In genomic region chrX:14581081-14581480, GRCh38 we compare ENCODE assay signal across 35 cellular contexts. TPM values are rescaled to one million over a fixed set of nuclear protein-coding genes. Genes with fewer than 3 reads are reported as not detected.
"Had no signal": no experiment of that assay in that cellular context is flagged by ENCODE, and none has a peak within 500 bp of the region (broad histone marks: within the 10 kb centered on the region; RNA-seq: fewer than 3 reads in every experiment).

No MANE protein-coding gene starts in this region.

- ATAC-seq: activated CD8-positive, alpha-beta T cell treated with anti-CD3 and anti-CD28 coated beads for 36 hours; activated naive CD4-positive, alpha-beta T cell treated with anti-CD3 and anti-CD28 coated beads, Interleukin-2, amount 50 U/mL, for 72 hours; activated T-cell treated with anti-CD3 and anti-CD28 coated beads, Interleukin-2, amount 50 U/mL, for 4 hours; activated T-cell treated with anti-CD3 and anti-CD28 coated beads, Interleukin-2, amount 50 U/mL, for 72 hours; activated T-helper 17 cell treated with anti-CD3 and anti-CD28 coated beads, Interleukin-2, amount 50 U/mL, for 72 hours; body of pancreas; T-helper 17 cell had no signal

- H3K9me3 ChIP-seq: adrenal gland, body of pancreas, breast epithelium had no signal

- H3K36me3 ChIP-seq: adrenal gland, brain microvascular endothelial cell, breast epithelium, cardiac muscle cell had no signal

- H3K27ac ChIP-seq: adrenal gland, body of pancreas, brain microvascular endothelial cell, breast epithelium, cardiac muscle cell, VCaP had no signal

- H3K27me3 ChIP-seq: adrenal gland, body of pancreas, brain microvascular endothelial cell, breast epithelium, cardiac muscle cell had no signal

- H3K4me3 ChIP-seq: adrenal gland, body of pancreas, breast epithelium, cardiac muscle cell had no signal

- DNase-seq: activated B cell treated with CpG ODN at 0.5 μM for 24 hours; activated CD4-positive, alpha-beta memory T cell treated with anti-CD3 and anti-CD28 coated beads for 36 hours; activated CD4-positive, alpha-beta T cell treated with anti-CD3 and anti-CD28 coated beads for 4 hours; activated CD4-positive, alpha-beta T cell treated with anti-CD3 and anti-CD28 coated beads, Interleukin-2, amount 10 ng/mL, durations not matched to agents 24 days and 14 days; activated CD4-positive, alpha-beta T cell treated with anti-CD3 and anti-CD28 coated beads, Interleukin-2, amount 50 U/mL, for 1 hour; activated CD4-positive, alpha-beta T cell treated with anti-CD3 and anti-CD28 coated beads, Interleukin-2, amount 50 U/mL, for 4 hours; activated CD4-positive, CD25-positive, alpha-beta regulatory T cell treated with anti-CD3 and anti-CD28 coated beads, Interleukin-2, amount 50 U/mL, for 72 hours; activated CD8-positive, alpha-beta memory T cell treated with anti-CD3 and anti-CD28 coated beads, Interleukin-2, amount 50 U/mL, for 4 hours; activated CD8-positive, alpha-beta T cell treated with anti-CD3 and anti-CD28 coated beads for 36 hours; activated effector memory CD4-positive, alpha-beta T cell treated with anti-CD3 and anti-CD28 coated beads, Interleukin-2, amount 50 U/mL, for 16 hours; activated gamma-delta T cell treated with Interleukin-2 at 50 U/mL for 16 hours; activated naive CD4-positive, alpha-beta T cell; activated naive CD4-positive, alpha-beta T cell treated with anti-CD3 and anti-CD28 coated beads for 36 hours; activated naive CD4-positive, alpha-beta T cell treated with anti-CD3 and anti-CD28 coated beads, Interleukin-2, amount 50 U/mL, for 16 hours; activated naive CD8-positive, alpha-beta T cell treated with anti-CD3 and anti-CD28 coated beads for 36 hours; activated T-cell treated with anti-CD3 and anti-CD28 coated beads for 4 hours; activated T-cell treated with anti-CD3 and anti-CD28 coated beads, Interleukin-2, amount 50 U/mL, for 1 hour; activated T-cell treated with anti-CD3 and anti-CD28 coated beads, Interleukin-2, amount 50 U/mL, for 4 hours; activated T-cell treated with anti-CD3 and anti-CD28 coated beads, Interleukin-2, amount 50 U/mL, for 72 hours; adrenal gland; amniotic stem cell; aorta; body of pancreas; brain microvascular endothelial cell; T-helper 17 cell had no signal

- H3K4me1 ChIP-seq: adrenal gland, body of pancreas, breast epithelium had no signal

RNA-seq across cellular contexts. Expression of gene GLRA2, which starts 51.7 kb away (rescaled TPM):
- total RNA-seq: activated B cell treated with CpG ODN at 0.5 μM for 24 hours; activated CD4-positive, alpha-beta memory T cell treated with anti-CD3 and anti-CD28 coated beads for 36 hours; activated CD4-positive, alpha-beta T cell treated with anti-CD3 and anti-CD28 coated beads, Interleukin-2, amount 10 ng/mL, durations not matched to agents 24 days and 14 days; activated CD8-positive, alpha-beta memory T cell treated with anti-CD3 and anti-CD28 coated beads for 36 hours; activated CD8-positive, alpha-beta T cell treated with anti-CD3 and anti-CD28 coated beads for 36 hours; activated naive CD4-positive, alpha-beta T cell treated with anti-CD3 and anti-CD28 coated beads for 36 hours; activated naive CD4-positive, alpha-beta T cell treated with anti-CD3 and anti-CD28 coated beads, Interleukin-2, amount 50 U/mL, for 72 hours; activated naive CD8-positive, alpha-beta T cell treated with anti-CD3 and anti-CD28 coated beads for 36 hours; activated T-cell treated with anti-CD3 and anti-CD28 coated beads, Interleukin-2, amount 50 U/mL, for 4 hours; activated T-cell treated with anti-CD3 and anti-CD28 coated beads, Interleukin-2, amount 50 U/mL, for 72 hours; activated T-helper 1 cell treated with anti-CD3 and anti-CD28 coated beads, Interleukin-12 subunit alpha, Interleukin-12 subunit beta, Interleukin-2, Interleukin-4 antibody, amounts not matched to agents 30 ng/mL and 10 ng/mL and 1 ng/mL, durations not matched to agents 14 hours and 24 hours and 36 hours; activated T-helper 17 cell treated with anti-CD3 and anti-CD28 coated beads, Interleukin-2, amount 50 U/mL, for 72 hours; aorta; astrocyte; body of pancreas; breast epithelium; T-helper 1 cell treated with Interleukin-12 subunit alpha and Interleukin-12 subunit beta and Interleukin-4 antibody, amounts not matched to agents 30 ng/mL and 1 ng/mL, for 36 hours; T-helper 17 cell; T-helper 2 cell treated with Interferon-gamma antibody and Interleukin-4, amounts not matched to agents 100 ng/mL and 5 ng/mL, for 36 hours had no signal
- polyA plus RNA-seq: adrenal gland, aorta had no signal
